ENCODE assay signal across 8 cellular contexts in the genomic region with DNA sequence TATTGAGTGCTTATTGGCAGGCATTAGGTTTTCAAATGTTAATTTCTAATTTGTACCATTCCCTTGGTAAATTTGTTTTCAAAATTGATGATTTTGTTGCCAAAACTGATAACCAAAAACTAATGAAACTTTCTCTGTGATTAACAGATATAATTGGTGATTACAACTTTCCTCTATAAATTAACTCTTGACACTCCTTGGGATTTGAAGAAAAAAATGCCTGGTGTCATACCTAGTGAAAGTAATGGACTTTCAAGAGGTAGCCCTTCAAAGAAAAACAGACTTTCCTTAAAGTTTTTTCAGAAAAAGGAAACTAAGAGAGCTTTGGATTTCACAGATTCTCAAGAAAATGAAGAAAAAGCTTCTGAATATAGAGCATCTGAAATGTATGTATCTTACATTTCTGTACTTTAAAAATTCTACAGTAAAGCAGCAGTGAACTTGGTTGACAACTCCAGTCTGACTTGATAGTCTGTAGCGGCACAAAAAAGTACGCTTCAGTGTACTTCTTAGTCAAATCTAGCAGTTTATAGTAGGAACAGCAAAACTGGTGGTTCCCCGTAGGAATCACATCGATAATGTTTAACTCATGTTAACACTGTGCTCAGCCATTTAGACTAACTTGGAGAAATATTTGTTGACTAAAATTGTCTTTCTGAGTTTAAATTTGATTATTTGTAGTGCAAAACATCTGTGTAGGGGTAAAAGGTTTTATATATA. TPM values are rescaled to one million over a fixed set of nuclear protein-coding genes. Genes with fewer than 3 reads are reported as not detected.
DNase-seq lines count a peak whose midpoint lies in the region; ATAC-seq, FAIRE-seq and TF ChIP-seq lines count a peak whose summit lies in the region.

No MANE protein-coding gene starts in this region.

- no peaks in the 10 kb centered on the region; the same call in 1 of the 2 replicates for H3K9me3 ChIP-seq in MG63

- POLR2A ChIA-PET in GM10248 (lab: Yijun Ruan, JAX): no interaction called here

- TF ChIP-seq POLR2A in GM12892 (IDR thresholded peaks at IDR 0.05; ENCODE audit: low read depth, low read length): no peak

- peak; percentile 26 for ATAC-seq in GM21723 (IDR thresholded peaks at IDR 0.05; ENCODE audit: unreplicated experiment)

- DNase-seq in GM10248 (ENCODE audit: extremely low spot score) (peak; percentile 49), MG63 (no peak), fibroblast of gingiva (ENCODE audit: low read depth) (peak; percentile 17), GM12892 (ENCODE audit: insufficient read length) (no peak), NCI-H1092 (lab: John Stamatoyannopoulos, UW) (no peak), HTR-8/SVneo (ENCODE audit: insufficient read length, low spot score) (no peak)
- DNase-seq in stimulated activated CD4-positive, alpha-beta T cell treated with anti-CD3 and anti-CD28 coated beads, Interleukin-15, amount 100 ng/mL, for 24 hours: no peak

- H3K36me3 ChIP-seq in MG63: peaks cover 46% of the 10 kb centered on the region

- no peaks in the 10 kb centered on the region for H3K27me3 ChIP-seq in MG63

- TF ChIP-seq CTCF in GM10248 (IDR thresholded peaks at IDR 0.05; ENCODE audit: control extremely low read depth, extremely low read depth, low read depth, missing control alignments): no peak

- no peak for FAIRE-seq in GM12892 (lab: Jason Lieb, UNC)
- FAIRE-seq in HTR-8/SVneo (lab: Jason Lieb, UNC): no peak

- CTCF ChIA-PET in GM10248 (lab: Yijun Ruan, JAX): interaction anchor here (1.3 to 1.8 kb wide), 2 partner anchors 11 to 18 kb away, joined by 3 to 9 read pairs; no protein-coding TSS in a partner anchor

- H3K4me3 ChIP-seq in MG63: peak overlapping the region; percentile 94

RNA-seq across cellular contexts. Expression of a gene that starts 3.0 kb away (rescaled TPM):
- total RNA-seq in MG63 (2014; rRNA removed; shearing (Covaris generic); ENCODE audit: low replicate concordance): 39.8 and 71.3 TPM in 2 replicates
- polyA plus RNA-seq in GM12892 (2012; ENCODE audit: missing spikeins): 41.6 TPM

Comparison
In these comparisons a context has a peak if more than half of its experiments do, and no peak if none do; other contexts are left out.
1. DNase-seq: peak in GM10248 (single experiment) and fibroblast of gingiva (single experiment); none in MG63 (single experiment), GM12892 (single experiment), NCI-H1092 (single experiment), stimulated activated CD4-positive, alpha-beta T cell treated with anti-CD3 and anti-CD28 coated beads, Interleukin-15, amount 100 ng/mL, for 24 hours (single experiment) and HTR-8/SVneo (single experiment).